ENCODE assay signal across 9 cellular contexts in the genomic region with DNA sequence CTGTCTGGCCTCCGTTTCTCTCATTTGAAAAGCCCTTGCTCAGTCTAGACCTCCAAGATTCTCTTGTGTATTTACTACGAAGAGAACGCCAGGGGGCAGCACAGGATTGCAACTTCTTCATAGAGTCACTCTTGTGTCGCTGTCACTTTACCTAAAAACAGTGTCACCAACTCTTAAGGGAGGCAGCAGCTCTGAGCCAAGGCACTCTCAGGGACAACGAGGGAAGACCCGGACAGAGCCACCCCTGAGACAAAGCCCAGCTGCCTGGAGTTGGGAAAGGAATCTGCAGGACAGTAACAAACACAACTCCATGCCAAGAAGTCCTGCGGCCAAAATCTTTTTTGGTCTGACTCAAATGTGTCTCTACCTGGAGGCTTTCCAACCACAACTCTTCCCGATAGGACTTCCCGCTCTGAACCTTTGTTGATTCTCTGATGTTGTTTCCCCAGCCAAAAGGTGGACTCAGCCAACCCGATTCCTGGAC. TPM values are rescaled to one million over a fixed set of nuclear protein-coding genes. Genes with fewer than 3 reads are reported as not detected.
DNase-seq lines count a peak whose midpoint lies in the region; ATAC-seq and TF ChIP-seq lines count a peak whose summit lies in the region.
"Had no signal": no experiment of that assay in that cellular context is flagged by ENCODE, and none has a peak within 500 bp of the region (broad histone marks: within the 10 kb centered on the region; RNA-seq: fewer than 3 reads in every experiment).

No MANE protein-coding gene starts in this region.

- H3K4me3 ChIP-seq in CD4-positive, alpha-beta memory T cell (ENCODE audit: low read length in 2 of 2), result no peak overlapping the region
- no peak overlapping the region for H3K4me3 ChIP-seq in PC-9
- H3K4me3 ChIP-seq in fibroblast of mammary gland (ENCODE audit: control insufficient read depth, low read depth, low read length), result peak overlapping the region; percentile 9
- H3K4me3 ChIP-seq in neural cell (ENCODE audit: low read length), result no peak overlapping the region

- BruUV-seq in PC-9 (replicated peaks; lab: Mats Ljungman, UMichigan), result no TSS peak

- H3F3A ChIP-seq in PC-9 (ENCODE audit: insufficient read depth, low read depth) (no peaks in the 10 kb centered on the region), neural cell (ENCODE audit: insufficient read depth, low read length, poor library complexity, severe bottlenecking) (no peaks in the 10 kb centered on the region)

- no peak overlapping the region for H3K9ac ChIP-seq in neural cell (ENCODE audit: low read length)

- no peak for TF ChIP-seq EP300 in neural cell (conservative IDR thresholded peaks at IDR 0.05; ENCODE audit: poor library complexity, severe bottlenecking)

- POLR2A ChIA-PET in CD4-positive, alpha-beta memory T cell (lab: Charles Lee; ENCODE audit: partially characterized antibody), result interaction anchor here (0.9 to 1.4 kb wide), 7 partner anchors 10 to 123 kb away, joined by 3 to 4 read pairs (median 3); a partner anchor contains a TSS
- POLR2A ChIA-PET in PC-9 (lab: Charles Lee; ENCODE audit: unreplicated experiment), result no interaction called here

- no peaks in the 10 kb centered on the region for H3K9me3 ChIP-seq in CD4-positive, alpha-beta memory T cell (ENCODE audit: control insufficient read depth in 1 of 2, low read length in 2 of 2)
- no peaks in the 10 kb centered on the region for H3K9me3 ChIP-seq in PC-9 (ENCODE audit: insufficient read depth, low read depth)
- no peaks in the 10 kb centered on the region for H3K9me3 ChIP-seq in neural cell (ENCODE audit: low read length)

- TF ChIP-seq CTCF in PC-9 (conservative IDR thresholded peaks at IDR 0.05), result peak; percentile 91
- peak; percentile 76 for TF ChIP-seq CTCF in fibroblast of mammary gland (conservative IDR thresholded peaks at IDR 0.05; ENCODE audit: control insufficient read depth, insufficient read depth, low read depth, low read length)
- TF ChIP-seq CTCF in neural cell (IDR thresholded peaks at IDR 0.05; ENCODE audit: poor library complexity, severe bottlenecking), result peak; percentile 92

- H3K9me2 ChIP-seq in PC-9 (ENCODE audit: insufficient read depth) (no peaks in the 10 kb centered on the region), neural cell (ENCODE audit: insufficient read depth, low read length) (no peaks in the 10 kb centered on the region)

- H3K4me1 ChIP-seq in CD4-positive, alpha-beta memory T cell (ENCODE audit: insufficient read depth, low read length), result peaks cover 18% of the 10 kb centered on the region
- H3K4me1 ChIP-seq in PC-9 (replicated peaks; ENCODE audit: insufficient read depth), result no peaks in the 10 kb centered on the region

- ATAC-seq in GM21390 (IDR thresholded peaks at IDR 0.05; ENCODE audit: unreplicated experiment), result peak; percentile 69
- peak; percentile 84 for ATAC-seq in stimulated activated naive CD8-positive, alpha-beta T cell treated with anti-CD3 and anti-CD28 coated beads, Interleukin-15, amount 100 ng/mL, for 72 hours

- H2AFZ ChIP-seq in PC-9 (no peak overlapping the region), neural cell (ENCODE audit: low read depth, low read length) (no peak overlapping the region)

- peak; percentile 74 to 81 (median 78) for DNase-seq in CD4-positive, alpha-beta memory T cell
- DNase-seq in KG1 (lab: John Stamatoyannopoulos, UW) (peak; percentile 79), PC-9 (peak; percentile 56 to 61), fibroblast of mammary gland (ENCODE audit: low read depth) (peak; percentile 84)
- peak; percentile 79 for DNase-seq in activated T-cell treated with anti-CD3 and anti-CD28 coated beads, Interleukin-2, amount 50 U/mL, for 24 hours
- DNase-seq in stimulated activated naive CD8-positive, alpha-beta T cell treated with anti-CD3 and anti-CD28 coated beads, Interleukin-15, amount 100 ng/mL, for 72 hours, result peak; percentile 65 to 72

- H3K27ac Mint-ChIP-seq in CD4-positive, alpha-beta memory T cell, result peak overlapping the region in 5 of 7 donors; percentile 24 to 77 (median 65)
- no peak overlapping the region for H3K27ac Mint-ChIP-seq in activated T-cell treated with anti-CD3 and anti-CD28 coated beads, Interleukin-2, amount 50 U/mL, for 24 hours
- H3K27ac Mint-ChIP-seq in stimulated activated naive CD8-positive, alpha-beta T cell treated with anti-CD3 and anti-CD28 coated beads, Interleukin-15, amount 100 ng/mL, for 72 hours, result peak overlapping the region in 1 of 2 donors; percentile 79

- no peaks in the 10 kb centered on the region for H3K9me3 Mint-ChIP-seq in CD4-positive, alpha-beta memory T cell
- H3K9me3 Mint-ChIP-seq in activated T-cell treated with anti-CD3 and anti-CD28 coated beads, Interleukin-2, amount 50 U/mL, for 24 hours, result no peaks in the 10 kb centered on the region
- H3K9me3 Mint-ChIP-seq in stimulated activated naive CD8-positive, alpha-beta T cell treated with anti-CD3 and anti-CD28 coated beads, Interleukin-15, amount 100 ng/mL, for 72 hours, result no peaks in the 10 kb centered on the region

- CTCF ChIA-PET in CD4-positive, alpha-beta memory T cell (lab: Charles Lee; ENCODE audit: partially characterized antibody), result interaction anchor here (0.6 to 16.7 kb wide), 18 partner anchors 9 to 449 kb away, joined by 3 to 318 read pairs (median 5); a partner anchor contains a TSS
- CTCF ChIA-PET in PC-9 (lab: Charles Lee), result interaction anchor here (1.3 to 1.5 kb wide), 2 partner anchors 26 to 123 kb away, joined by 4 to 8 read pairs; no protein-coding TSS in a partner anchor

- H3K27me3 Mint-ChIP-seq in CD4-positive, alpha-beta memory T cell, result no peaks in the 10 kb centered on the region
- no peaks in the 10 kb centered on the region for H3K27me3 Mint-ChIP-seq in activated T-cell treated with anti-CD3 and anti-CD28 coated beads, Interleukin-2, amount 50 U/mL, for 24 hours
- H3K27me3 Mint-ChIP-seq in stimulated activated naive CD8-positive, alpha-beta T cell treated with anti-CD3 and anti-CD28 coated beads, Interleukin-15, amount 100 ng/mL, for 72 hours, result no peaks in the 10 kb centered on the region

- peaks cover 0 to 9% of the 10 kb centered on the region in 2 donors for H3K36me3 Mint-ChIP-seq in CD4-positive, alpha-beta memory T cell
- peaks cover 4% of the 10 kb centered on the region for H3K36me3 Mint-ChIP-seq in activated T-cell treated with anti-CD3 and anti-CD28 coated beads, Interleukin-2, amount 50 U/mL, for 24 hours (ENCODE audit: low read depth)

- H3K27me3 ChIP-seq in CD4-positive, alpha-beta memory T cell (ENCODE audit: insufficient read depth, low read length), result no peaks in the 10 kb centered on the region
- no peaks in the 10 kb centered on the region for H3K27me3 ChIP-seq in PC-9 (ENCODE audit: insufficient read depth, low read depth)
- H3K27me3 ChIP-seq in neural cell (ENCODE audit: insufficient read depth, low read depth, low read length), result no peaks in the 10 kb centered on the region

- intact Hi-C loops in CD4-positive, alpha-beta memory T cell (cut with micrococcal nuclease), result loop anchor here (1.0 to 10.0 kb wide), 9 partner anchors 9 to 899 kb away; a partner anchor contains a TSS
- intact Hi-C loops in PC-9 (cut with micrococcal nuclease; ENCODE audit: unreplicated experiment), result loop anchor here (1.0 to 5.0 kb wide), 6 partner anchors 64 to 903 kb away; no protein-coding TSS in a partner anchor

- H4K20me1 ChIP-seq in PC-9 (ENCODE audit: insufficient read depth) (no peaks in the 10 kb centered on the region), neural cell (ENCODE audit: insufficient read depth) (no peaks in the 10 kb centered on the region)

- H3K4me1 Mint-ChIP-seq in CD4-positive, alpha-beta memory T cell, result peaks cover 11 to 24% (median 20%) of the 10 kb centered on the region in 4 donors
- peaks cover 27% of the 10 kb centered on the region for H3K4me1 Mint-ChIP-seq in activated T-cell treated with anti-CD3 and anti-CD28 coated beads, Interleukin-2, amount 50 U/mL, for 24 hours (ENCODE audit: low read depth)
- peaks cover 35% of the 10 kb centered on the region for H3K4me1 Mint-ChIP-seq in stimulated activated naive CD8-positive, alpha-beta T cell treated with anti-CD3 and anti-CD28 coated beads, Interleukin-15, amount 100 ng/mL, for 72 hours

- H3K36me3 ChIP-seq in CD4-positive, alpha-beta memory T cell (ENCODE audit: insufficient read depth, low read length), result no peaks in the 10 kb centered on the region
- H3K36me3 ChIP-seq in PC-9 (ENCODE audit: low read depth) (no peaks in the 10 kb centered on the region), neural cell (ENCODE audit: insufficient read depth, low read length) (no peaks in the 10 kb centered on the region)

- H3K4me3 Mint-ChIP-seq in CD4-positive, alpha-beta memory T cell, result no peak overlapping the region
- no peak overlapping the region for H3K4me3 Mint-ChIP-seq in activated T-cell treated with anti-CD3 and anti-CD28 coated beads, Interleukin-2, amount 50 U/mL, for 24 hours
- H3K4me3 Mint-ChIP-seq in stimulated activated naive CD8-positive, alpha-beta T cell treated with anti-CD3 and anti-CD28 coated beads, Interleukin-15, amount 100 ng/mL, for 72 hours, result no peak overlapping the region

- TF ChIP-seq RAD21 in neural cell (conservative IDR thresholded peaks at IDR 0.05), result peak; percentile 93

- H3K4me2 ChIP-seq in PC-9 (no peak overlapping the region), neural cell (ENCODE audit: low read length) (no peak overlapping the region)

- H3K27ac ChIP-seq in CD4-positive, alpha-beta memory T cell (ENCODE audit: low read depth, low read length), result no peak overlapping the region
- no peak overlapping the region for H3K27ac ChIP-seq in PC-9
- no peak overlapping the region for H3K27ac ChIP-seq in neural cell (ENCODE audit: low read length)

- H3K79me2 ChIP-seq in PC-9 (ENCODE audit: low read depth) (no peaks in the 10 kb centered on the region), neural cell (replicated peaks; ENCODE audit: insufficient read depth, low read length) (no peaks in the 10 kb centered on the region)

TF ChIP-seq in neural cell, 6 proteins besides CTCF, POLR2A, EP300 and RAD21:
- TF ChIP-seq TAF1 (IDR thresholded peaks at IDR 0.05; ENCODE audit: low read depth) (no peak), SMC3 (conservative IDR thresholded peaks at IDR 0.05; ENCODE audit: poor library complexity) (peak; percentile 95)

RNA-seq across cellular contexts. Expression of a gene that starts 9.6 kb away (rescaled TPM):
- 10 to 100 TPM; 40.8 to 41.8 TPM for total RNA-seq in CD4-positive, alpha-beta memory T cell
- polyA plus RNA-seq in CD4-positive, alpha-beta memory T cell, result 10 to 100 TPM; 32.1 to 33.3 TPM
- 31.6 and 37.0 TPM in 2 replicates for total RNA-seq in PC-9 (2021)
- 33.8 and 39.7 TPM in 2 replicates for polyA plus RNA-seq in neural cell
- polyA minus RNA-seq in neural cell, result 44.8 and 46.9 TPM in 2 replicates

RNA-seq across cellular contexts. Expression of a gene that starts 9.9 kb away (rescaled TPM):
- total RNA-seq in CD4-positive, alpha-beta memory T cell, result not detected
- polyA plus RNA-seq in CD4-positive, alpha-beta memory T cell, result not detected
- total RNA-seq in PC-9 (2021), result 0.25 and 0.39 TPM in 2 replicates
- polyA plus RNA-seq in neural cell, result not detected in 2 replicates
- polyA minus RNA-seq in neural cell, result not detected in 2 replicates
- total RNA-seq: activated CD8-positive, alpha-beta memory T cell treated with anti-CD3 and anti-CD28 coated beads for 36 hours had no signal

RNA-seq across cellular contexts. Expression of a gene that starts 43.2 kb away (rescaled TPM):
- under 1 TPM; 0.15 to 0.39 TPM for total RNA-seq in CD4-positive, alpha-beta memory T cell
- under 1 TPM in 1 of 2 donors, not detected in 1; 0.14 TPM for polyA plus RNA-seq in CD4-positive, alpha-beta memory T cell
- total RNA-seq in PC-9 (2021), result 4.1 and 5.7 TPM in 2 replicates
- polyA plus RNA-seq in neural cell, result 0.30 and 1.5 TPM in 2 replicates
- polyA minus RNA-seq in neural cell, result 0.23 and 0.49 TPM in 2 replicates

RNA-seq across cellular contexts. Expression of a gene that starts 57.6 kb away (rescaled TPM):
- total RNA-seq in CD4-positive, alpha-beta memory T cell, result 10 to 100 TPM; 12.1 to 12.3 TPM
- polyA plus RNA-seq in CD4-positive, alpha-beta memory T cell, result 1 to 10 TPM; 8.7 to 9.0 TPM
- total RNA-seq in PC-9 (2021), result 76.4 and 108 TPM in 2 replicates
- 8.0 and 8.5 TPM in 2 replicates for polyA plus RNA-seq in neural cell
- polyA minus RNA-seq in neural cell, result 9.7 and 11.2 TPM in 2 replicates
